10 cellular contexts compared by ENCODE assay signal in genomic region chr5:173736923-173737412, GRCh38.
A peak's percentile ranks its signal among the peaks of the same experiment; 100 is the strongest.
DNase-seq lines count a peak whose midpoint lies in the region; ATAC-seq and TF ChIP-seq lines count a peak whose summit lies in the region.
"Had no signal": no experiment of that assay in that cellular context is flagged by ENCODE, and none has a peak within 500 bp of the region (broad histone marks: within the 10 kb centered on the region; RNA-seq: fewer than 3 reads in every experiment).

No MANE protein-coding gene starts in this region.

- POLR2A ChIA-PET in CD4-positive, alpha-beta memory T cell (lab: Charles Lee; ENCODE audit: partially characterized antibody) = no interaction called here

- intact Hi-C loops in esophagus squamous epithelium (cut with DNase I) = no loop called here
- intact Hi-C loops in CD4-positive, alpha-beta memory T cell (cut with micrococcal nuclease) = no loop called here

- no peaks in the 10 kb centered on the region for H3K79me2 ChIP-seq in parathyroid adenoma

- H3K4me3 ChIP-seq in parathyroid adenoma (ENCODE audit: low read depth, low read length) (no peak overlapping the region), esophagus squamous epithelium (no peak overlapping the region)
- no peak overlapping the region for H3K4me3 ChIP-seq in CD4-positive, alpha-beta memory T cell (ENCODE audit: low read length in 2 of 2)
- H3K4me3 ChIP-seq: upper lobe of left lung had no signal

- H3K4me1 ChIP-seq in parathyroid adenoma = peaks cover 39% of the 10 kb centered on the region
- H3K4me1 ChIP-seq in esophagus squamous epithelium = no peaks in the 10 kb centered on the region
- H3K4me1 ChIP-seq in CD4-positive, alpha-beta memory T cell (ENCODE audit: insufficient read depth, low read length) = no peaks in the 10 kb centered on the region

- H3K36me3 ChIP-seq in parathyroid adenoma (ENCODE audit: control insufficient read depth, insufficient read depth, low read length) (no peaks in the 10 kb centered on the region), esophagus squamous epithelium (no peaks in the 10 kb centered on the region)
- H3K36me3 ChIP-seq in CD4-positive, alpha-beta memory T cell (ENCODE audit: insufficient read depth, low read length) = no peaks in the 10 kb centered on the region
- H3K36me3 ChIP-seq: neutrophil, upper lobe of left lung had no signal

- H3K36me3 Mint-ChIP-seq in CD4-positive, alpha-beta memory T cell = no peaks in the 10 kb centered on the region

- no peak overlapping the region for H2AFZ ChIP-seq in parathyroid adenoma

- CTCF ChIA-PET in CD4-positive, alpha-beta memory T cell (lab: Charles Lee; ENCODE audit: partially characterized antibody) = no interaction called here

- DNase-seq in HK-2 (ENCODE audit: unreplicated experiment) (peak; percentile 35), AG08395 (ENCODE audit: low spot score) (no peak), esophagus squamous epithelium (lab: John Stamatoyannopoulos, UW) (no peak)
- DNase-seq in CD4-positive, alpha-beta memory T cell = no peak
- DNase-seq in activated naive CD4-positive, alpha-beta T cell (lab: John Stamatoyannopoulos, UW) = no peak
- DNase-seq: upper lobe of left lung had no signal

- 42 to 60% methylated on average over 5 to 6 of the region's 8 CpGs for WGBS in esophagus squamous epithelium, 2 donors

- H3K4me2 ChIP-seq in parathyroid adenoma (ENCODE audit: low read length) = no peak overlapping the region

- H3K27ac ChIP-seq in parathyroid adenoma (peak overlapping the region; percentile 9), esophagus squamous epithelium (no peak overlapping the region)
- H3K27ac ChIP-seq in CD4-positive, alpha-beta memory T cell (ENCODE audit: low read depth, low read length) = no peak overlapping the region
- H3K27ac ChIP-seq: neutrophil, upper lobe of left lung had no signal

- H3K27me3 Mint-ChIP-seq in CD4-positive, alpha-beta memory T cell = no peaks in the 10 kb centered on the region

- H3K27ac Mint-ChIP-seq in CD4-positive, alpha-beta memory T cell = no peak overlapping the region

- H3K4me3 Mint-ChIP-seq in CD4-positive, alpha-beta memory T cell = no peak overlapping the region

- TF ChIP-seq CTCF in parathyroid adenoma (IDR thresholded peaks at IDR 0.05) = no peak
- TF ChIP-seq CTCF in esophagus squamous epithelium (IDR thresholded peaks at IDR 0.05) = no peak

- no peak overlapping the region for H3K9ac ChIP-seq in parathyroid adenoma

- H3K9me3 ChIP-seq in parathyroid adenoma (ENCODE audit: control insufficient read depth, low read length) (no peaks in the 10 kb centered on the region), esophagus squamous epithelium (no peaks in the 10 kb centered on the region)
- H3K9me3 ChIP-seq in CD4-positive, alpha-beta memory T cell (ENCODE audit: control insufficient read depth in 1 of 2, low read length in 2 of 2) = no peaks in the 10 kb centered on the region
- H3K9me3 ChIP-seq: neutrophil, upper lobe of left lung had no signal

- H3K27me3 ChIP-seq in parathyroid adenoma (ENCODE audit: control insufficient read depth, insufficient read depth, low read length) (no peaks in the 10 kb centered on the region), esophagus squamous epithelium (peaks cover 0 to 9% (median 0%) of the 10 kb centered on the region in 4 donors)
- H3K27me3 ChIP-seq in CD4-positive, alpha-beta memory T cell (ENCODE audit: insufficient read depth, low read length) = no peaks in the 10 kb centered on the region
- H3K27me3 ChIP-seq: neutrophil, upper lobe of left lung had no signal

- TF ChIP-seq POLR2A in esophagus squamous epithelium (IDR thresholded peaks at IDR 0.05) = no peak

- no peaks in the 10 kb centered on the region for H3K9me3 Mint-ChIP-seq in CD4-positive, alpha-beta memory T cell

- peaks cover 0 to 7% (median 4%) of the 10 kb centered on the region in 4 donors for H3K4me1 Mint-ChIP-seq in CD4-positive, alpha-beta memory T cell

- ATAC-seq in GM18511 (IDR thresholded peaks at IDR 0.05; ENCODE audit: unreplicated experiment) (peak; percentile 85), GM21723 (IDR thresholded peaks at IDR 0.05; ENCODE audit: unreplicated experiment) (peak; percentile 80)
